In the genomic region with DNA sequence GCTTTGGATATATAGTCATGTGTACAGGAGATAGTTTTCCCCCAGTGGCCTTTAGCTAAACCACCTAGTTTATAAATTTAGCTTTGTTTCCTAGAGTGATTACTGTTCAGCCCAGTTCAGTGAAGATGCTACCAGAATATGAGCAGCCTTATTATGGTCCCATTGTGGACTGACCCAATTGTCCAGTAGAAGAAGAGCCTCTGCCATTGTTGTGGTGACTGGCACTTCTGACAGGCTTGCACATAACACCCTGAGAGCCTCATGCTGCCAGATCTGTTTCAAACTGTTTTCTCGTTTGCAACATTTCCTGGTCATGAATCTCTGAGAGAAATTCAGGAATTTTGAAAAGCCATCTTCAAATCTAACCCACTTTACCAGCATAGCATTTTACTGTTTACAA, we compare ENCODE assay signal across 14 cellular contexts. TPM values are rescaled to one million over a fixed set of nuclear protein-coding genes. Genes with fewer than 3 reads are reported as not detected.
A peak's percentile ranks its signal among the peaks of the same experiment; 100 is the strongest.
DNase-seq lines count a peak whose midpoint lies in the region; ATAC-seq and TF ChIP-seq lines count a peak whose summit lies in the region.
"Had no signal": no experiment of that assay in that cellular context is flagged by ENCODE, and none has a peak within 500 bp of the region (broad histone marks: within the 10 kb centered on the region; RNA-seq: fewer than 3 reads in every experiment).

No MANE protein-coding gene starts in this region.

- H3K36me3 ChIP-seq in BLaER1 (peaks cover 56% of the 10 kb centered on the region), smooth muscle cell (ENCODE audit: low read depth) (no peaks in the 10 kb centered on the region)

- no peaks in the 10 kb centered on the region for H3K36me3 Mint-ChIP-seq in endothelial cell (ENCODE audit: low read depth, unreplicated experiment)

- H3K4me3 Mint-ChIP-seq in endothelial cell (ENCODE audit: unreplicated experiment), result no peak overlapping the region

- peak overlapping the region; percentile 41 for H3K27ac Mint-ChIP-seq in endothelial cell (ENCODE audit: unreplicated experiment)

- no peaks in the 10 kb centered on the region for H3F3A ChIP-seq in smooth muscle cell (ENCODE audit: low read depth)

- no peaks in the 10 kb centered on the region for H3K27me3 ChIP-seq in BLaER1
- no peaks in the 10 kb centered on the region for H3K27me3 ChIP-seq in smooth muscle cell (ENCODE audit: low read depth)
- H3K27me3 ChIP-seq in right cardiac atrium (ENCODE audit: control insufficient read depth, insufficient read depth), result no peaks in the 10 kb centered on the region

- no peak for ATAC-seq in right cardiac atrium

- 91% methylated on average over 1 of the region's 1 CpG for WGBS in smooth muscle cell (ENCODE audit: low lambda C conversion rate)
- WGBS in right cardiac atrium, result 36% methylated on average over 1 of the region's 1 CpG

- H2AFZ ChIP-seq in smooth muscle cell (ENCODE audit: low read depth), result no peak overlapping the region

- H3K9ac ChIP-seq in BLaER1 (no peak overlapping the region), smooth muscle cell (ENCODE audit: low read depth) (no peak overlapping the region)
- H3K9ac ChIP-seq: KMS-11 had no signal

- H3K4me2 ChIP-seq in BLaER1 (peak overlapping the region; percentile 33), smooth muscle cell (no peak overlapping the region)
- H3K4me2 ChIP-seq: KMS-11 had no signal

- H3K9me3 ChIP-seq in BLaER1, result no peaks in the 10 kb centered on the region
- no peaks in the 10 kb centered on the region for H3K9me3 ChIP-seq in smooth muscle cell (replicated peaks; ENCODE audit: low read depth)
- H3K9me3 ChIP-seq in right cardiac atrium (ENCODE audit: control insufficient read depth, low read length), result no peaks in the 10 kb centered on the region

- H3K4me1 ChIP-seq in BLaER1 (peaks cover 31% of the 10 kb centered on the region), smooth muscle cell (ENCODE audit: low read depth) (peaks cover 7% of the 10 kb centered on the region), right cardiac atrium (ENCODE audit: control insufficient read depth, insufficient read depth, low read length) (peaks cover 8% of the 10 kb centered on the region)

- intact Hi-C loops in right cardiac atrium (cut with DNase I), result no loop called here

- peaks cover 2% of the 10 kb centered on the region for H3K27me3 Mint-ChIP-seq in endothelial cell (ENCODE audit: unreplicated experiment)

- peaks cover 35% of the 10 kb centered on the region for H3K4me1 Mint-ChIP-seq in endothelial cell (ENCODE audit: unreplicated experiment)

- TF ChIP-seq CTCF in endothelial cell (IDR thresholded peaks at IDR 0.05; ENCODE audit: unreplicated experiment) (no peak), smooth muscle cell (IDR thresholded peaks at IDR 0.05; ENCODE audit: borderline replicate concordance, insufficient read depth, poor library complexity, severe bottlenecking) (no peak)

- DNase-seq in GF-D8 (lab: John Stamatoyannopoulos, UW) (peak; percentile 30), endothelial cell (ENCODE audit: low spot score) (no peak), smooth muscle cell (lab: John Stamatoyannopoulos, UW; ENCODE audit: unreplicated experiment) (no peak), NCI-H1048 (lab: John Stamatoyannopoulos, UW) (no peak), right cardiac atrium (no peak), DMS114 treated with DMSO at 0.1 percent for 48 hours (lab: John Stamatoyannopoulos, UW; ENCODE audit: unreplicated experiment) (no peak)
- DNase-seq: COR-L47, H7, NCI-H1930, NCI-H2171, NCI-H82, SHP77 treated with DMSO at 0.1 percent for 48 hours had no signal

- H3K4me3 ChIP-seq in BLaER1 (no peak overlapping the region), smooth muscle cell (no peak overlapping the region), right cardiac atrium (ENCODE audit: low read length) (no peak overlapping the region)

- H3K9me3 Mint-ChIP-seq in endothelial cell (ENCODE audit: unreplicated experiment), result no peaks in the 10 kb centered on the region

- H3K27ac ChIP-seq in BLaER1 (no peak overlapping the region), smooth muscle cell (ENCODE audit: low read depth) (peak overlapping the region; percentile 24), right cardiac atrium (ENCODE audit: low read length) (no peak overlapping the region)
- H3K27ac ChIP-seq: KMS-11 had no signal

- H3K79me2 ChIP-seq in smooth muscle cell (ENCODE audit: low read depth), result peaks cover 89% of the 10 kb centered on the region

- H4K20me1 ChIP-seq in BLaER1, result peaks cover 93% of the 10 kb centered on the region
- H4K20me1 ChIP-seq in smooth muscle cell (ENCODE audit: low read depth), result peaks cover 93% of the 10 kb centered on the region

RNA-seq across cellular contexts. Expression of a gene that starts 20.6 kb away (rescaled TPM):
- total RNA-seq in endothelial cell (ENCODE audit: unreplicated experiment) (95.3 TPM), smooth muscle cell (35.8 and 40.9 TPM in 2 replicates), right cardiac atrium (10 to 100 TPM; 72.4 to 79.7 (median 75.8) TPM)
- polyA plus RNA-seq in smooth muscle cell (22.3 and 29.1 TPM in 2 replicates), right cardiac atrium (14.7 TPM)

RNA-seq across cellular contexts. Expression of a gene that starts 51.0 kb away (rescaled TPM):
- 65.3 TPM for total RNA-seq in endothelial cell (ENCODE audit: unreplicated experiment)
- total RNA-seq in smooth muscle cell, result 42.7 and 44.6 TPM in 2 replicates
- polyA plus RNA-seq in smooth muscle cell, result 42.0 and 46.0 TPM in 2 replicates
- total RNA-seq in right cardiac atrium, result 10 to 100 TPM; 18.5 to 29.4 (median 21.2) TPM
- polyA plus RNA-seq in right cardiac atrium, result 13.8 TPM

RNA-seq across cellular contexts. Expression of a gene that starts 55.7 kb away (rescaled TPM):
- total RNA-seq in endothelial cell (ENCODE audit: unreplicated experiment) (26.9 TPM), smooth muscle cell (9.2 and 9.4 TPM in 2 replicates), right cardiac atrium (10 to 100 TPM in 1 of 4 donors, 1 to 10 TPM in 3; 8.0 to 11.1 (median 8.6) TPM)
- polyA plus RNA-seq in smooth muscle cell (4.4 and 7.5 TPM in 2 replicates), right cardiac atrium (6.2 TPM)
